In genomic region chr18:52582516-52582915, GRCh38 we compare ENCODE assay signal across 28 cellular contexts.
"Had no signal": no experiment of that assay in that cellular context is flagged by ENCODE, and none has a peak within 500 bp of the region (broad histone marks: within the 10 kb centered on the region; RNA-seq: fewer than 3 reads in every experiment).

No MANE protein-coding gene starts in this region.

- H3K36me3 ChIP-seq: adrenal gland, ascending aorta, cardiac muscle cell, colonic mucosa, stomach, thyroid gland, upper lobe of left lung, vagina had no signal

- H3K9me3 ChIP-seq: adrenal gland, ascending aorta, colonic mucosa, stomach, thyroid gland, upper lobe of left lung, vagina had no signal

- H3K27ac ChIP-seq: adrenal gland, ascending aorta, cardiac muscle cell, colonic mucosa, stomach, thyroid gland, upper lobe of left lung, vagina had no signal

- H3K9me3 Mint-ChIP-seq: stimulated activated naive B cell treated with anti-CD40 and anti-IgM and Interleukin-4, amounts not matched to agents 10 μg/mL and 1 μg/mL and 100 μg/mL, for 72 hours had no signal

- H3K4me3 ChIP-seq: adrenal gland, ascending aorta, cardiac muscle cell, colonic mucosa, stomach, thyroid gland, upper lobe of left lung, vagina had no signal

- H3K36me3 Mint-ChIP-seq: activated naive CD8-positive, alpha-beta T cell treated with anti-CD3 and anti-CD28 coated beads for 36 hours; brain; immature natural killer cell; stimulated activated naive B cell treated with anti-CD40 and anti-IgM and Interleukin-4, amounts not matched to agents 10 μg/mL and 1 μg/mL and 100 μg/mL, for 72 hours had no signal

- H3K4me1 Mint-ChIP-seq: activated naive CD8-positive, alpha-beta T cell treated with anti-CD3 and anti-CD28 coated beads for 36 hours; immature natural killer cell; naive thymus-derived CD4-positive, alpha-beta T cell; stimulated activated naive B cell treated with anti-CD40 and anti-IgM and Interleukin-4, amounts not matched to agents 10 μg/mL and 1 μg/mL and 100 μg/mL, for 72 hours had no signal

- DNase-seq: activated CD4-positive, alpha-beta T cell treated with anti-CD3 and anti-CD28 coated beads for 4 hours; activated CD4-positive, alpha-beta T cell treated with anti-CD3 and anti-CD28 coated beads, Interleukin-2, amount 50 U/mL, for 4 hours; activated effector memory CD4-positive, alpha-beta T cell treated with anti-CD3 and anti-CD28 coated beads, Interleukin-2, amount 50 U/mL, for 16 hours; activated naive CD4-positive, alpha-beta T cell treated with anti-CD3 and anti-CD28 coated beads for 36 hours; activated naive CD8-positive, alpha-beta T cell treated with anti-CD3 and anti-CD28 coated beads for 36 hours; adrenal gland; cerebellar nuclear complex; colonic mucosa; effector CD8-positive, alpha-beta T cell; glutamatergic neuron; immature natural killer cell; kidney; left colon; midbrain; naive thymus-derived CD4-positive, alpha-beta T cell; nucleus accumbens; posterior cingulate gyrus; right cardiac atrium; stimulated activated CD4-positive, alpha-beta T cell treated with anti-CD3 and anti-CD28 coated beads, Interleukin-15, amount 100 ng/mL, for 24 hours; stimulated activated CD4-positive, alpha-beta T cell treated with anti-CD3 and anti-CD28 coated beads, Interleukin-2, amount 100 ng/mL, for 24 hours; stimulated activated naive B cell treated with anti-CD40 and anti-IgM and Interleukin-4, amounts not matched to agents 10 μg/mL and 1 μg/mL and 100 μg/mL, for 72 hours; stomach; thyroid gland; upper lobe of left lung had no signal

- H3K4me1 ChIP-seq: adrenal gland, ascending aorta, colonic mucosa, stomach, thyroid gland, upper lobe of left lung, vagina had no signal

- ATAC-seq: left colon; naive thymus-derived CD4-positive, alpha-beta T cell; right cardiac atrium; stimulated activated naive B cell treated with anti-CD40 and anti-IgM and Interleukin-4, amounts not matched to agents 10 μg/mL and 1 μg/mL and 100 μg/mL, for 72 hours had no signal

- H3K4me3 Mint-ChIP-seq: activated naive CD4-positive, alpha-beta T cell treated with anti-CD3 and anti-CD28 coated beads for 36 hours; activated naive CD8-positive, alpha-beta T cell treated with anti-CD3 and anti-CD28 coated beads for 36 hours; brain; immature natural killer cell; naive thymus-derived CD4-positive, alpha-beta T cell; stimulated activated naive B cell treated with anti-CD40 and anti-IgM and Interleukin-4, amounts not matched to agents 10 μg/mL and 1 μg/mL and 100 μg/mL, for 72 hours had no signal

- H3K27me3 Mint-ChIP-seq: activated naive CD8-positive, alpha-beta T cell treated with anti-CD3 and anti-CD28 coated beads for 36 hours; naive thymus-derived CD4-positive, alpha-beta T cell; stimulated activated naive B cell treated with anti-CD40 and anti-IgM and Interleukin-4, amounts not matched to agents 10 μg/mL and 1 μg/mL and 100 μg/mL, for 72 hours had no signal

- H3K27me3 ChIP-seq: adrenal gland, ascending aorta, cardiac muscle cell, colonic mucosa, stomach, thyroid gland, upper lobe of left lung, vagina had no signal

- H3K27ac Mint-ChIP-seq: activated naive CD4-positive, alpha-beta T cell treated with anti-CD3 and anti-CD28 coated beads for 36 hours; activated naive CD8-positive, alpha-beta T cell treated with anti-CD3 and anti-CD28 coated beads for 36 hours; brain; immature natural killer cell; naive thymus-derived CD4-positive, alpha-beta T cell; stimulated activated naive B cell treated with anti-CD40 and anti-IgM and Interleukin-4, amounts not matched to agents 10 μg/mL and 1 μg/mL and 100 μg/mL, for 72 hours had no signal
